Comparison of ENCODE assay signal across 19 cellular contexts in genomic region chr2:75379811-75380210, GRCh38.
"Had no signal": no experiment of that assay in that cellular context is flagged by ENCODE, and none has a peak within 500 bp of the region (broad histone marks: within the 10 kb centered on the region; RNA-seq: fewer than 3 reads in every experiment).

No MANE protein-coding gene starts in this region.

- H3K27ac ChIP-seq: gastrocnemius medialis, heart right ventricle, neutrophil, psoas muscle, right lobe of liver, suprapubic skin, thyroid gland, uterus had no signal

- FAIRE-seq: islet of Langerhans had no signal

- H3K4me3 ChIP-seq: gastrocnemius medialis, heart right ventricle, mucosa of descending colon, psoas muscle, right lobe of liver, suprapubic skin, thyroid gland, uterus had no signal

- H3K36me3 ChIP-seq: gastrocnemius medialis, heart right ventricle, neutrophil, right lobe of liver, suprapubic skin, thyroid gland, uterus had no signal

- H3K4me1 ChIP-seq: gastrocnemius medialis, heart right ventricle, psoas muscle, right lobe of liver, thyroid gland, uterus had no signal

- DNase-seq: dermis blood vessel endothelial cell; gastrocnemius medialis; heart right ventricle; hypothalamus; mucosa of descending colon; naive thymus-derived CD8-positive, alpha-beta T cell; psoas muscle; retina; right lobe of liver; stimulated activated CD4-positive, alpha-beta T cell treated with anti-CD3 and anti-CD28 coated beads, Interleukin-4, amount 100 ng/mL, for 1 hour; stimulated activated CD8-positive, alpha-beta memory T cell treated with anti-CD3 and anti-CD28 coated beads, Interleukin-4, amount 100 ng/mL, for 48 hours; stimulated activated naive CD8-positive, alpha-beta T cell treated with anti-CD3 and anti-CD28 coated beads, Interleukin-15, Interleukin-2, amounts not matched to agents 100 U/mL and 50 U/mL, for 24 hours; thyroid gland; uterus had no signal

- H3K9me3 ChIP-seq: gastrocnemius medialis, heart right ventricle, mucosa of descending colon, neutrophil, psoas muscle, right lobe of liver, suprapubic skin, thyroid gland, uterus had no signal

- ATAC-seq: gastrocnemius medialis; heart right ventricle; left lobe of liver; mucosa of descending colon; naive thymus-derived CD8-positive, alpha-beta T cell; psoas muscle; right lobe of liver; stimulated activated effector memory CD8-positive, alpha-beta T cell treated with anti-CD3 and anti-CD28 coated beads, Interleukin-12 subunit alpha, Interleukin-12 subunit beta, amount 100 ng/mL, for 72 hours; stimulated activated naive CD8-positive, alpha-beta T cell treated with anti-CD3 and anti-CD28 coated beads, Interleukin-15, Interleukin-2, amounts not matched to agents 100 U/mL and 50 U/mL, for 24 hours had no signal

- H3K27me3 ChIP-seq: gastrocnemius medialis, neutrophil, right lobe of liver, suprapubic skin, thyroid gland, uterus had no signal
